ENCODE assay signal across 23 cellular contexts in the genomic region with DNA sequence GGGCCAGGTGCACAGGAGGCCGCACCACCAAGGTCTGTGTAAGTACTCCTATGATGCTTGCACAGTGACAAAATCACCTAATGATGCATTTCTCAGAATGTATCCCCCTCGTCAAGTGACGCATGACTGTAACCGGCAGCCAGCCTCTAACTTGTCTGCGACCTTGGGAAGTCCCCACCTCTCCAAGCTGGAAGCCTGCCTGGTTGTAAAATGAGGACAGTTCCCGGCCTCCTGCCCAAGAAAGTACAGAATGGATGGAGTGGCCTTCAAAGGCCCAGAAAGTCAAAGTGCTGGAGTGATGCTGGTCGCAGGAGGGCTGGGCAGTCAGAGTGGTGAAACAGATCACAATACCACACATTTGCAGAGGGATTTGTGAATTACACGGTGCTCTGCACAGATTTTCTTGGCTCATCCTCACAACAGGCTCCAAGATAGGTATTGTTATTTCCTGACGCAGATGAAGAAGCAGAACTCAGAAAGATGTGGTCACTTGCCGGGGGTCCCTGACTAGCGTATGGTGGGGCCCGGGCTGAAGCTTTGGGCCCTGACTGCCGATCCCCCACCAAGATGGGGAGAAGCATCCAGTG. TPM values are rescaled to one million over a fixed set of nuclear protein-coding genes. Genes with fewer than 3 reads are reported as not detected.
DNase-seq lines count a peak whose midpoint lies in the region; ATAC-seq, FAIRE-seq and TF ChIP-seq lines count a peak whose summit lies in the region.
"Had no signal": no experiment of that assay in that cellular context is flagged by ENCODE, and none has a peak within 500 bp of the region (broad histone marks: within the 10 kb centered on the region; RNA-seq: fewer than 3 reads in every experiment).

No MANE protein-coding gene starts in this region.

- peak overlapping the region; percentile 42 for H3K27ac Mint-ChIP-seq in activated CD4-positive, alpha-beta T cell treated with anti-CD3 and anti-CD28 coated beads for 36 hours
- peak overlapping the region; percentile 78 for H3K27ac Mint-ChIP-seq in stimulated activated effector memory CD8-positive, alpha-beta T cell treated with anti-CD3 and anti-CD28 coated beads, Interleukin-12 subunit alpha, Interleukin-12 subunit beta, amount 100 ng/mL, for 72 hours
- H3K27ac Mint-ChIP-seq: activated naive CD4-positive, alpha-beta T cell treated with anti-CD3 and anti-CD28 coated beads for 36 hours; GM23338; natural killer cell treated with Interleukin-12 subunit alpha and Interleukin-12 subunit beta and Interleukin-15 and Interleukin-18, amount 100 ng/mL, for 72 hours; stimulated activated memory B cell treated with anti-CD40 and anti-IgM and Interleukin-4, amounts not matched to agents 10 μg/mL and 1 μg/mL and 100 μg/mL, for 72 hours had no signal

- ATAC-seq in activated CD4-positive, alpha-beta T cell treated with anti-CD3 and anti-CD28 coated beads for 36 hours: no peak
- peak; percentile 31 for ATAC-seq in left colon
- no peak for ATAC-seq in stimulated activated effector memory CD8-positive, alpha-beta T cell treated with anti-CD3 and anti-CD28 coated beads, Interleukin-12 subunit alpha, Interleukin-12 subunit beta, amount 100 ng/mL, for 72 hours
- ATAC-seq: activated CD4-positive, CD25-positive, alpha-beta regulatory T cell treated with anti-CD3 and anti-CD28 coated beads, Interleukin-2, amount 50 U/mL, for 24 hours; GM23338; natural killer cell treated with Interleukin-12 subunit alpha and Interleukin-12 subunit beta and Interleukin-15 and Interleukin-18, amount 100 ng/mL, for 72 hours; stimulated activated memory B cell treated with anti-CD40 and anti-IgM and Interleukin-4, amounts not matched to agents 10 μg/mL and 1 μg/mL and 100 μg/mL, for 72 hours had no signal

- peaks cover 41% of the 10 kb centered on the region for H3K36me3 Mint-ChIP-seq in activated CD4-positive, alpha-beta T cell treated with anti-CD3 and anti-CD28 coated beads for 36 hours (ENCODE audit: low read depth)
- peaks cover 94% of the 10 kb centered on the region for H3K36me3 Mint-ChIP-seq in stimulated activated effector memory CD8-positive, alpha-beta T cell treated with anti-CD3 and anti-CD28 coated beads, Interleukin-12 subunit alpha, Interleukin-12 subunit beta, amount 100 ng/mL, for 72 hours
- H3K36me3 Mint-ChIP-seq: natural killer cell treated with Interleukin-12 subunit alpha and Interleukin-12 subunit beta and Interleukin-15 and Interleukin-18, amount 100 ng/mL, for 72 hours had no signal

- POLR2A ChIA-PET in activated CD4-positive, alpha-beta T cell treated with anti-CD3 and anti-CD28 coated beads for 36 hours (lab: Charles Lee): no interaction called here

- intact Hi-C loops in activated CD4-positive, alpha-beta T cell treated with anti-CD3 and anti-CD28 coated beads for 36 hours (cut with DNase I, micrococcal nuclease): no loop called here
- intact Hi-C loops in left colon (cut with DNase I, micrococcal nuclease): no loop called here

- no peaks in the 10 kb centered on the region for H3K9me3 Mint-ChIP-seq in activated CD4-positive, alpha-beta T cell treated with anti-CD3 and anti-CD28 coated beads for 36 hours (ENCODE audit: low read depth)
- no peaks in the 10 kb centered on the region for H3K9me3 Mint-ChIP-seq in stimulated activated effector memory CD8-positive, alpha-beta T cell treated with anti-CD3 and anti-CD28 coated beads, Interleukin-12 subunit alpha, Interleukin-12 subunit beta, amount 100 ng/mL, for 72 hours
- H3K9me3 Mint-ChIP-seq: activated naive CD4-positive, alpha-beta T cell treated with anti-CD3 and anti-CD28 coated beads for 36 hours; GM23338; natural killer cell treated with Interleukin-12 subunit alpha and Interleukin-12 subunit beta and Interleukin-15 and Interleukin-18, amount 100 ng/mL, for 72 hours; stimulated activated memory B cell treated with anti-CD40 and anti-IgM and Interleukin-4, amounts not matched to agents 10 μg/mL and 1 μg/mL and 100 μg/mL, for 72 hours had no signal

- TF ChIP-seq CTCF in D721Med (IDR thresholded peaks at IDR 0.05; ENCODE audit: insufficient read depth, missing control alignments): no peak

- H3K4me1 Mint-ChIP-seq in activated CD4-positive, alpha-beta T cell treated with anti-CD3 and anti-CD28 coated beads for 36 hours: peaks cover 18% of the 10 kb centered on the region
- peaks cover 44% of the 10 kb centered on the region for H3K4me1 Mint-ChIP-seq in stimulated activated effector memory CD8-positive, alpha-beta T cell treated with anti-CD3 and anti-CD28 coated beads, Interleukin-12 subunit alpha, Interleukin-12 subunit beta, amount 100 ng/mL, for 72 hours

- FAIRE-seq in D721Med (lab: Jason Lieb, UNC): no peak
- FAIRE-seq: GM12891 had no signal

- CTCF ChIA-PET in activated CD4-positive, alpha-beta T cell treated with anti-CD3 and anti-CD28 coated beads for 36 hours (lab: Charles Lee): interaction anchor here (0.6 to 13.6 kb wide), 4 partner anchors 17 to 169 kb away, joined by 3 to 89 read pairs (median 5); no protein-coding TSS in a partner anchor

- H3K27me3 Mint-ChIP-seq in activated CD4-positive, alpha-beta T cell treated with anti-CD3 and anti-CD28 coated beads for 36 hours: no peaks in the 10 kb centered on the region
- H3K27me3 Mint-ChIP-seq: natural killer cell treated with Interleukin-12 subunit alpha and Interleukin-12 subunit beta and Interleukin-15 and Interleukin-18, amount 100 ng/mL, for 72 hours; stimulated activated memory B cell treated with anti-CD40 and anti-IgM and Interleukin-4, amounts not matched to agents 10 μg/mL and 1 μg/mL and 100 μg/mL, for 72 hours had no signal

- DNase-seq in activated CD4-positive, alpha-beta T cell treated with anti-CD3 and anti-CD28 coated beads for 36 hours: no peak
- DNase-seq in activated CD4-positive, alpha-beta T cell treated with anti-CD3 and anti-CD28 coated beads, Interleukin-2, amount 50 U/mL, for 4 hours: no peak
- DNase-seq in dermis microvascular lymphatic vessel endothelial cell (ENCODE audit: low read depth in 2 of 2): peak; percentile 11 to 45
- no peak for DNase-seq in left colon
- DNase-seq in stimulated activated effector memory CD8-positive, alpha-beta T cell treated with anti-CD3 and anti-CD28 coated beads, Interleukin-12 subunit alpha, Interleukin-12 subunit beta, amount 100 ng/mL, for 72 hours (ENCODE audit: low spot score in 2 of 2): no peak
- DNase-seq in NCI-H2171 treated with DMSO at 0.1 percent for 48 hours (lab: John Stamatoyannopoulos, UW): no peak
- DNase-seq in HK-2 (ENCODE audit: unreplicated experiment): no peak
- DNase-seq in D721Med (ENCODE audit: insufficient read length, low spot score): no peak
- DNase-seq: activated naive CD4-positive, alpha-beta T cell treated with anti-CD3 and anti-CD28 coated beads for 36 hours; activated T-cell treated with anti-CD3 and anti-CD28 coated beads, Interleukin-2, amount 50 U/mL, for 48 hours; AML-193; aorta; DND-41; effector CD8-positive, alpha-beta T cell; Karpas-422; NCI-H1694 treated with DMSO at 0.1 percent for 48 hours; NCI-H2227 treated with DMSO at 0.1 percent for 48 hours; stimulated activated CD4-positive, alpha-beta T cell treated with anti-CD3 and anti-CD28 coated beads, Interleukin-2, amount 100 ng/mL, for 24 hours had no signal

- no peak overlapping the region for H3K4me3 Mint-ChIP-seq in activated CD4-positive, alpha-beta T cell treated with anti-CD3 and anti-CD28 coated beads for 36 hours
- no peak overlapping the region for H3K4me3 Mint-ChIP-seq in stimulated activated effector memory CD8-positive, alpha-beta T cell treated with anti-CD3 and anti-CD28 coated beads, Interleukin-12 subunit alpha, Interleukin-12 subunit beta, amount 100 ng/mL, for 72 hours
- H3K4me3 Mint-ChIP-seq: activated naive CD4-positive, alpha-beta T cell treated with anti-CD3 and anti-CD28 coated beads for 36 hours; GM23338; natural killer cell treated with Interleukin-12 subunit alpha and Interleukin-12 subunit beta and Interleukin-15 and Interleukin-18, amount 100 ng/mL, for 72 hours; stimulated activated memory B cell treated with anti-CD40 and anti-IgM and Interleukin-4, amounts not matched to agents 10 μg/mL and 1 μg/mL and 100 μg/mL, for 72 hours had no signal

RNA-seq across cellular contexts. Expression of gene SPOCK2, which starts 22.8 kb away (rescaled TPM):
- total RNA-seq in activated CD4-positive, alpha-beta T cell treated with anti-CD3 and anti-CD28 coated beads for 36 hours: 100 to 1,000 TPM; 158 to 165 TPM
- total RNA-seq in dermis microvascular lymphatic vessel endothelial cell (1.9 and 6.2 TPM in 2 replicates), left colon (1 to 10 TPM; 2.3 to 4.5 TPM)

Comparison
In these comparisons a context has a peak if more than half of its experiments do, and no peak if none do; other contexts are left out.
1. DNase-seq: peak in dermis microvascular lymphatic vessel endothelial cell (2 of 2); none in activated CD4-positive, alpha-beta T cell treated with anti-CD3 and anti-CD28 coated beads for 36 hours (single experiment), activated CD4-positive, alpha-beta T cell treated with anti-CD3 and anti-CD28 coated beads, Interleukin-2, amount 50 U/mL, for 4 hours (0 of 2), left colon (0 of 2), stimulated activated effector memory CD8-positive, alpha-beta T cell treated with anti-CD3 and anti-CD28 coated beads, Interleukin-12 subunit alpha, Interleukin-12 subunit beta, amount 100 ng/mL, for 72 hours (0 of 2), NCI-H2171 treated with DMSO at 0.1 percent for 48 hours (single experiment), HK-2 (single experiment) and D721Med (single experiment).
2. RNA of gene SPOCK2, which starts 22.8 kb away (total RNA-seq): 158 to 165 TPM in activated CD4-positive, alpha-beta T cell treated with anti-CD3 and anti-CD28 coated beads for 36 hours; 2.3 to 4.5 TPM in left colon and 1.9 to 6.2 TPM in dermis microvascular lymphatic vessel endothelial cell; every median in the first group is over 10 times any median in the second.